20 cellular contexts compared by ENCODE assay signal in the genomic region with DNA sequence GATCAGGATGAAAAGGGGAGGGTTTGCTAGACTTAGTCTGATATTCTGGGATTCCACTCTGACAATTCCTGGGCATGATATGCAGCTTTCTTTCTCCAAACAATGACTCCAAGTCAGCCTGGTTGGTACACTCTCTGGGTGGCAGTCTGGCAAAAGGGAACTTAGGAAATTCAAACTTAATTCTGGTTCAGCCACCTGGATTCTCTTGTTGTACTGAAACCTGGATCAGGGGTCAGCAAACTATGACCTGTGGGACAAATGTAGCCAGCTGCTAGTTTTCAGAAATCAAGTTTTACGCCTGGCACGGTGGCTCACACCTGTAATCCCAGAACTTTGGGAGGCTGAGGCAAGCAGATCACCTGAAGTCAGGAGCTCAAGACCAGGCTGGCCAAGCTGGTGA. TPM values are rescaled to one million over a fixed set of nuclear protein-coding genes. Genes with fewer than 3 reads are reported as not detected.
DNase-seq lines count a peak whose midpoint lies in the region; ATAC-seq lines count a peak whose summit lies in the region.
"Had no signal": no experiment of that assay in that cellular context is flagged by ENCODE, and none has a peak within 500 bp of the region (broad histone marks: within the 10 kb centered on the region; RNA-seq: fewer than 3 reads in every experiment).

No MANE protein-coding gene starts in this region.

- H3K9me3 ChIP-seq in T-helper 17 cell (ENCODE audit: control insufficient read depth, low read length, poor library complexity, severe bottlenecking), result no peaks in the 10 kb centered on the region
- H3K9me3 ChIP-seq: sigmoid colon, upper lobe of right lung had no signal

- no peak overlapping the region for H3K27ac Mint-ChIP-seq in T-helper 1 cell treated with Interleukin-12 subunit alpha and Interleukin-12 subunit beta and Interleukin-4 antibody, amounts not matched to agents 30 μg/mL and 1 μg/mL, for 36 hours
- peak overlapping the region; percentile 29 for H3K27ac Mint-ChIP-seq in T-helper 17 cell
- peak overlapping the region; percentile 92 for H3K27ac Mint-ChIP-seq in stimulated activated naive B cell treated with anti-CD40 and anti-IgM and Interleukin-4, amounts not matched to agents 10 μg/mL and 1 μg/mL and 100 μg/mL, for 72 hours

- peaks cover 40% of the 10 kb centered on the region for H3K36me3 Mint-ChIP-seq in T-helper 1 cell treated with Interleukin-12 subunit alpha and Interleukin-12 subunit beta and Interleukin-4 antibody, amounts not matched to agents 30 μg/mL and 1 μg/mL, for 36 hours (ENCODE audit: low read depth)
- peaks cover 9% of the 10 kb centered on the region for H3K36me3 Mint-ChIP-seq in T-helper 17 cell (ENCODE audit: low read depth)
- peaks cover 20 to 36% of the 10 kb centered on the region in 2 donors for H3K36me3 Mint-ChIP-seq in stimulated activated naive B cell treated with anti-CD40 and anti-IgM and Interleukin-4, amounts not matched to agents 10 μg/mL and 1 μg/mL and 100 μg/mL, for 72 hours

- H3K27me3 Mint-ChIP-seq in T-helper 1 cell treated with Interleukin-12 subunit alpha and Interleukin-12 subunit beta and Interleukin-4 antibody, amounts not matched to agents 30 μg/mL and 1 μg/mL, for 36 hours (ENCODE audit: low read depth), result no peaks in the 10 kb centered on the region
- H3K27me3 Mint-ChIP-seq in T-helper 17 cell, result no peaks in the 10 kb centered on the region
- H3K27me3 Mint-ChIP-seq in stimulated activated naive B cell treated with anti-CD40 and anti-IgM and Interleukin-4, amounts not matched to agents 10 μg/mL and 1 μg/mL and 100 μg/mL, for 72 hours, result no peaks in the 10 kb centered on the region
- H3K27me3 Mint-ChIP-seq: activated CD4-positive, alpha-beta T cell treated with anti-CD3 and anti-CD28 coated beads, Interleukin-2, amount 10 ng/mL, durations not matched to agents 24 days and 14 days had no signal

- peak overlapping the region; percentile 14 for H3K4me3 Mint-ChIP-seq in T-helper 1 cell treated with Interleukin-12 subunit alpha and Interleukin-12 subunit beta and Interleukin-4 antibody, amounts not matched to agents 30 μg/mL and 1 μg/mL, for 36 hours
- peak overlapping the region; percentile 8 for H3K4me3 Mint-ChIP-seq in T-helper 17 cell
- H3K4me3 Mint-ChIP-seq in stimulated activated naive B cell treated with anti-CD40 and anti-IgM and Interleukin-4, amounts not matched to agents 10 μg/mL and 1 μg/mL and 100 μg/mL, for 72 hours, result no peak overlapping the region
- H3K4me3 Mint-ChIP-seq: activated CD4-positive, alpha-beta T cell treated with anti-CD3 and anti-CD28 coated beads, Interleukin-2, amount 10 ng/mL, durations not matched to agents 24 days and 14 days had no signal

- no peak for ATAC-seq in T-helper 17 cell
- peak; percentile 76 for ATAC-seq in left lobe of liver
- ATAC-seq in stimulated activated naive B cell treated with anti-CD40 and anti-IgM and Interleukin-4, amounts not matched to agents 10 μg/mL and 1 μg/mL and 100 μg/mL, for 72 hours (replicated peaks), result no peak
- ATAC-seq in GM21529 (IDR thresholded peaks at IDR 0.05; ENCODE audit: unreplicated experiment), result no peak
- ATAC-seq in HG03108 (IDR thresholded peaks at IDR 0.05; ENCODE audit: unreplicated experiment), result no peak

- no peak for DNase-seq in T-helper 1 cell
- DNase-seq in T-helper 17 cell, result no peak
- DNase-seq in left lobe of liver (ENCODE audit: low spot score), result no peak
- no peak for DNase-seq in stimulated activated naive B cell treated with anti-CD40 and anti-IgM and Interleukin-4, amounts not matched to agents 10 μg/mL and 1 μg/mL and 100 μg/mL, for 72 hours
- DNase-seq in SKM-1 treated with dmso at 0.1 percent for 144 hours (lab: John Stamatoyannopoulos, UW; ENCODE audit: unreplicated experiment), result no peak
- DNase-seq: activated CD8-positive, alpha-beta memory T cell treated with anti-CD3 and anti-CD28 coated beads, Interleukin-2, amount 50 U/mL, for 4 hours; activated naive CD4-positive, alpha-beta T cell; anterior cingulate cortex; dermis blood vessel endothelial cell; mammary epithelial cell; NCI-H1417 treated with DMSO at 0.1 percent for 48 hours; NCI-H526 treated with DMSO at 0.1 percent for 48 hours; SIG-M5; sigmoid colon; stimulated activated naive CD4-positive, alpha-beta T cell; upper lobe of right lung had no signal

- peaks cover 10% of the 10 kb centered on the region for H3K9me3 Mint-ChIP-seq in T-helper 1 cell treated with Interleukin-12 subunit alpha and Interleukin-12 subunit beta and Interleukin-4 antibody, amounts not matched to agents 30 μg/mL and 1 μg/mL, for 36 hours
- H3K9me3 Mint-ChIP-seq in stimulated activated naive B cell treated with anti-CD40 and anti-IgM and Interleukin-4, amounts not matched to agents 10 μg/mL and 1 μg/mL and 100 μg/mL, for 72 hours, result peaks cover 5 to 6% of the 10 kb centered on the region in 2 donors

- peaks cover 30% of the 10 kb centered on the region for H3K4me1 Mint-ChIP-seq in T-helper 1 cell treated with Interleukin-12 subunit alpha and Interleukin-12 subunit beta and Interleukin-4 antibody, amounts not matched to agents 30 μg/mL and 1 μg/mL, for 36 hours (ENCODE audit: low read depth)
- H3K4me1 Mint-ChIP-seq in T-helper 17 cell, result peaks cover 11% of the 10 kb centered on the region
- H3K4me1 Mint-ChIP-seq in stimulated activated naive B cell treated with anti-CD40 and anti-IgM and Interleukin-4, amounts not matched to agents 10 μg/mL and 1 μg/mL and 100 μg/mL, for 72 hours, result peaks cover 50 to 79% of the 10 kb centered on the region in 2 donors

RNA-seq across cellular contexts. Expression of gene AMN1, which starts 6.2 kb away (rescaled TPM):
- total RNA-seq in T-helper 17 cell (1 to 10 TPM; 2.0 to 4.6 TPM), left lobe of liver (1.6 TPM)

Comparison
In these comparisons a context has a peak if more than half of its experiments do, and no peak if none do; other contexts are left out.
1. H3K4me3 Mint-ChIP-seq: peak in T-helper 1 cell treated with Interleukin-12 subunit alpha and Interleukin-12 subunit beta and Interleukin-4 antibody, amounts not matched to agents 30 μg/mL and 1 μg/mL, for 36 hours (single experiment) and T-helper 17 cell (single experiment); none in stimulated activated naive B cell treated with anti-CD40 and anti-IgM and Interleukin-4, amounts not matched to agents 10 μg/mL and 1 μg/mL and 100 μg/mL, for 72 hours (0 of 2).